8 cellular contexts compared by ENCODE assay signal in the genomic region with DNA sequence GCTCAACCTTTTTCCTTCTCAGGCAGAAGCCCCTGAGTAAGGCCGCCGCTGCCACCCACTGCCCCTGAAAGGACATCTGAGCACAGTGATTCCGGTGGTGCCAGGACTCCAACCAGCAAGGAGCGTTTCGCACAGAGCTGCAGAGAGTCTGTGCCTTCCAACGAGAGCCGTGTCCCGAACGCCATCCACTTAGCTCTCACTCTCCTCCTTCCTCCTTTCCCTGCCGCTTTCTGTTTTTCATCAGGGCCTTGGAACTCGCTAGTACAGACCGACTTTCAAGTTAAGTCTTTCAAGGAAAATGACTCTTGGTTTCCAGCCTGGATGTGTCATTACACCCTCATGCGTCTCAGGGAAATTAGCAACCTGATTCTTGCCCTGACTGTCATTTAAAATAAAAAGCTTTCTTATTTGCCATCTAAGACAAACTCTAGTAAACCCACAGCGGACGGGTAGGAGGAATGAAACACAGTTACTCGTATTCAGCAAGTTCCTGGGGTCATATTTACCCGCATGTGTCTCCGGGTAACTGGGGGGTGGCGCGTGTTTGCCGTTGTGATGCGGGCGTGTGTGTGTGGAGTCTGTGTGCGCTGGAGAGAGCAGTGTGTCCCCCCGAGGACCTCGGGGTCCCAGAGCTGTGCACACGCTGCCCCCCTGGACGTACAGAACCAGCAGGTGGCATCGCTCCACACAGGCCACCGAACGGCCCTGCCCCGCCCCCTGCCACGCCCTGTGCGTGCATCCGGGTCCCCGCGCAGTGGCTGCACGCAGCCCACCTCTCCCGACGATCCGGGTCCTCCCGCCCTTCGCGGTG. TPM values are rescaled to one million over a fixed set of nuclear protein-coding genes. Genes with fewer than 3 reads are reported as not detected.
DNase-seq lines count a peak whose midpoint lies in the region; ATAC-seq lines count a peak whose summit lies in the region.

No MANE protein-coding gene starts in this region.

- no peaks in the 10 kb centered on the region for H3K79me2 ChIP-seq in Karpas-422 (ENCODE audit: low read length)

- H2AFZ ChIP-seq in Karpas-422 (ENCODE audit: low read length): no peak overlapping the region

- H3K27me3 ChIP-seq in MG63: no peaks in the 10 kb centered on the region
- no peaks in the 10 kb centered on the region for H3K27me3 ChIP-seq in endocrine pancreas (ENCODE audit: control insufficient read depth, insufficient read depth, low read length)
- H3K27me3 ChIP-seq in Karpas-422 (ENCODE audit: low read length): no peaks in the 10 kb centered on the region

- POLR2A ChIA-PET in activated CD4-positive, alpha-beta memory T cell treated with anti-CD3 and anti-CD28 coated beads, Interleukin-2, amount 10 ng/mL, durations not matched to agents 7 days and 5 days (lab: Charles Lee): no interaction called here

- no peaks in the 10 kb centered on the region for H4K20me1 ChIP-seq in Karpas-422 (ENCODE audit: insufficient read depth, low read depth, low read length)

- DNase-seq in MG63 (peak; percentile 57), naive B cell (peak; percentile 46), Karpas-422 (no peak)
- DNase-seq in activated CD4-positive, alpha-beta memory T cell treated with anti-CD3 and anti-CD28 coated beads, Interleukin-2, amount 10 ng/mL, durations not matched to agents 7 days and 5 days: peak; percentile 49
- DNase-seq in stimulated activated naive CD8-positive, alpha-beta T cell treated with anti-CD3 and anti-CD28 coated beads, Interleukin-15, amount 100 ng/mL, for 72 hours: peak; percentile 68 to 70

- H3K9me3 ChIP-seq in MG63 (no peaks in the 10 kb centered on the region), endocrine pancreas (ENCODE audit: control insufficient read depth, low read length) (no peaks in the 10 kb centered on the region), Karpas-422 (ENCODE audit: low read length) (no peaks in the 10 kb centered on the region)

- H3K36me3 ChIP-seq in MG63 (no peaks in the 10 kb centered on the region), endocrine pancreas (ENCODE audit: control insufficient read depth, insufficient read depth, low read length) (no peaks in the 10 kb centered on the region), Karpas-422 (ENCODE audit: insufficient read depth, low read length) (no peaks in the 10 kb centered on the region)

- H3K9me3 Mint-ChIP-seq in activated CD4-positive, alpha-beta memory T cell treated with anti-CD3 and anti-CD28 coated beads, Interleukin-2, amount 10 ng/mL, durations not matched to agents 7 days and 5 days: no peaks in the 10 kb centered on the region
- peaks cover 0 to 2% (median 0%) of the 10 kb centered on the region in 7 donors for H3K9me3 Mint-ChIP-seq in naive B cell
- no peaks in the 10 kb centered on the region for H3K9me3 Mint-ChIP-seq in stimulated activated naive CD8-positive, alpha-beta T cell treated with anti-CD3 and anti-CD28 coated beads, Interleukin-15, amount 100 ng/mL, for 72 hours

- no peaks in the 10 kb centered on the region for H3K4me1 ChIP-seq in endocrine pancreas (ENCODE audit: control insufficient read depth, insufficient read depth, low read length)
- H3K4me1 ChIP-seq in Karpas-422 (ENCODE audit: low read length): no peaks in the 10 kb centered on the region

- ATAC-seq in GM18498 (IDR thresholded peaks at IDR 0.05; ENCODE audit: unreplicated experiment) (peak; percentile 60), naive B cell (ENCODE audit: low read depth in 2 of 2) (peak; percentile 92), HG03469 (IDR thresholded peaks at IDR 0.05; ENCODE audit: unreplicated experiment) (no peak)
- ATAC-seq in stimulated activated naive CD8-positive, alpha-beta T cell treated with anti-CD3 and anti-CD28 coated beads, Interleukin-15, amount 100 ng/mL, for 72 hours: peak; percentile 95

- peak overlapping the region; percentile 51 for H3K4me3 ChIP-seq in MG63
- peak overlapping the region; percentile 64 for H3K4me3 ChIP-seq in endocrine pancreas (ENCODE audit: control insufficient read depth, insufficient read depth, low read length)
- no peak overlapping the region for H3K4me3 ChIP-seq in Karpas-422 (ENCODE audit: low read length)

- H3K9ac ChIP-seq in endocrine pancreas (ENCODE audit: control insufficient read depth, insufficient read depth, low read length): peak overlapping the region; percentile 10
- H3K9ac ChIP-seq in Karpas-422 (ENCODE audit: low read length): no peak overlapping the region

- no peaks in the 10 kb centered on the region for H3K9me2 ChIP-seq in Karpas-422 (replicated peaks; ENCODE audit: insufficient read depth, low read length)

- H3K36me3 Mint-ChIP-seq in activated CD4-positive, alpha-beta memory T cell treated with anti-CD3 and anti-CD28 coated beads, Interleukin-2, amount 10 ng/mL, durations not matched to agents 7 days and 5 days (ENCODE audit: low read depth): no peaks in the 10 kb centered on the region
- no peaks in the 10 kb centered on the region for H3K36me3 Mint-ChIP-seq in naive B cell

- peak overlapping the region; percentile 59 for H3K4me3 Mint-ChIP-seq in activated CD4-positive, alpha-beta memory T cell treated with anti-CD3 and anti-CD28 coated beads, Interleukin-2, amount 10 ng/mL, durations not matched to agents 7 days and 5 days
- H3K4me3 Mint-ChIP-seq in naive B cell: peak overlapping the region; percentile 80 to 94 (median 90)
- peak overlapping the region; percentile 84 to 85 for H3K4me3 Mint-ChIP-seq in stimulated activated naive CD8-positive, alpha-beta T cell treated with anti-CD3 and anti-CD28 coated beads, Interleukin-15, amount 100 ng/mL, for 72 hours

- CTCF ChIA-PET in activated CD4-positive, alpha-beta memory T cell treated with anti-CD3 and anti-CD28 coated beads, Interleukin-2, amount 10 ng/mL, durations not matched to agents 7 days and 5 days (lab: Charles Lee): interaction anchor here (0.8 kb wide), 1 partner anchor 40 kb away, joined by 3 read pairs; no protein-coding TSS in a partner anchor

- H3K4me1 Mint-ChIP-seq in activated CD4-positive, alpha-beta memory T cell treated with anti-CD3 and anti-CD28 coated beads, Interleukin-2, amount 10 ng/mL, durations not matched to agents 7 days and 5 days: peaks cover 5% of the 10 kb centered on the region
- H3K4me1 Mint-ChIP-seq in naive B cell: peaks cover 5 to 14% (median 7%) of the 10 kb centered on the region in 3 donors
- H3K4me1 Mint-ChIP-seq in stimulated activated naive CD8-positive, alpha-beta T cell treated with anti-CD3 and anti-CD28 coated beads, Interleukin-15, amount 100 ng/mL, for 72 hours: peaks cover 12% of the 10 kb centered on the region

- no peak overlapping the region for H3K4me2 ChIP-seq in Karpas-422 (ENCODE audit: low read depth, low read length, poor library complexity, severe bottlenecking)

- peaks cover 13% of the 10 kb centered on the region for H3K27me3 Mint-ChIP-seq in activated CD4-positive, alpha-beta memory T cell treated with anti-CD3 and anti-CD28 coated beads, Interleukin-2, amount 10 ng/mL, durations not matched to agents 7 days and 5 days
- peaks cover 10 to 24% (median 18%) of the 10 kb centered on the region in 3 donors for H3K27me3 Mint-ChIP-seq in naive B cell
- H3K27me3 Mint-ChIP-seq in stimulated activated naive CD8-positive, alpha-beta T cell treated with anti-CD3 and anti-CD28 coated beads, Interleukin-15, amount 100 ng/mL, for 72 hours: peaks cover 35% of the 10 kb centered on the region

- no peak overlapping the region for H3K27ac ChIP-seq in Karpas-422 (ENCODE audit: low read length)

- no peak overlapping the region for H3K27ac Mint-ChIP-seq in activated CD4-positive, alpha-beta memory T cell treated with anti-CD3 and anti-CD28 coated beads, Interleukin-2, amount 10 ng/mL, durations not matched to agents 7 days and 5 days
- peak overlapping the region in 4 of 6 donors; percentile 15 to 49 (median 30) for H3K27ac Mint-ChIP-seq in naive B cell
- peak overlapping the region; percentile 74 to 80 for H3K27ac Mint-ChIP-seq in stimulated activated naive CD8-positive, alpha-beta T cell treated with anti-CD3 and anti-CD28 coated beads, Interleukin-15, amount 100 ng/mL, for 72 hours

RNA-seq across cellular contexts. Expression of gene ALDH1A3, which starts 30.4 kb away (rescaled TPM):
- 879 and 1,090 TPM in 2 replicates for total RNA-seq in MG63 (2014; rRNA removed; shearing (Covaris generic); ENCODE audit: low replicate concordance)
- not detected for total RNA-seq in activated CD4-positive, alpha-beta memory T cell treated with anti-CD3 and anti-CD28 coated beads, Interleukin-2, amount 10 ng/mL, durations not matched to agents 7 days and 5 days
- polyA plus RNA-seq in naive B cell (ENCODE audit: low read depth in 6 of 6): not detected
- not detected in 2 replicates for total RNA-seq in Karpas-422 (2014; rRNA removed; shearing (Covaris generic); ENCODE audit: low replicate concordance)

Comparison
In these comparisons a context has a peak if more than half of its experiments do, and no peak if none do; other contexts are left out.
1. RNA of gene ALDH1A3, which starts 30.4 kb away (total RNA-seq): 879 to 1,090 TPM in MG63; not detected in activated CD4-positive, alpha-beta memory T cell treated with anti-CD3 and anti-CD28 coated beads, Interleukin-2, amount 10 ng/mL, durations not matched to agents 7 days and 5 days and not detected in Karpas-422; every median in the first group is over 100 times any median in the second.
2. Peak in every context shown above with its lines, with median percentiles within 50 percentile points of each other: H3K4me3 Mint-ChIP-seq.